22 cellular contexts compared by ENCODE assay signal in the genomic region with DNA sequence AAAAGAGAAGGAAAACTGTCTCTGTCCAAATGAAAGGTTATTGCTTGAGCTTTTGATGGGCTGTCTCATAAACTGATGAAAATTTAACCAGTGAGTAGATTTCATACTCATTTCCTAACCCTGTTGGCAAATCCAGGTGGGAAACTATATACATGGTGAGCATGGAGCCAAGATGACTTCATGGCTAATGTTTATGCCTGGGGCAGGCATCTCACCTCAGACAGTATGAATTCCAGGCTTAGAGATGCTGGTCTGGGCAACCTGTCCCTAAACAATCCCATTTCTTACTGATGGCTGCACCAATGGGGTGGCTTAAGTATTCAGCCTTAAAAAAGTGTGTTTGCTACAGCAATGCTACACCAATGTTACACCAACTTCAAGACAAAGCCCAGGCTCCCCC. TPM values are rescaled to one million over a fixed set of nuclear protein-coding genes. Genes with fewer than 3 reads are reported as not detected.
DNase-seq lines count a peak whose midpoint lies in the region; ATAC-seq and TF ChIP-seq lines count a peak whose summit lies in the region.
"Had no signal": no experiment of that assay in that cellular context is flagged by ENCODE, and none has a peak within 500 bp of the region (broad histone marks: within the 10 kb centered on the region; RNA-seq: fewer than 3 reads in every experiment).

No MANE protein-coding gene starts in this region.

- H3K4me2 ChIP-seq in SK-N-SH = no peak overlapping the region
- no peak overlapping the region for H3K4me2 ChIP-seq in PC-3 (ENCODE audit: low read length)
- H3K4me2 ChIP-seq: BLaER1 treated with 17β-estradiol and CSF1 and Interleukin-3, amounts not matched to agents 10 nM and 100 nM had no signal

- H3K27me3 Mint-ChIP-seq in central memory CD8-positive, alpha-beta T cell = no peaks in the 10 kb centered on the region
- H3K27me3 Mint-ChIP-seq: CD4-positive, alpha-beta memory T cell had no signal

- intact Hi-C loops in PC-3 (cut with micrococcal nuclease) = no loop called here

- no peaks in the 10 kb centered on the region for H3K9me3 Mint-ChIP-seq in central memory CD8-positive, alpha-beta T cell
- H3K9me3 Mint-ChIP-seq: CD4-positive, alpha-beta memory T cell had no signal

- no peak for TF ChIP-seq RAD21 in SK-N-SH (IDR thresholded peaks at IDR 0.05; ENCODE audit: low read length)

- TF ChIP-seq CTCF in SK-N-SH (IDR thresholded peaks at IDR 0.05) = no peak
- TF ChIP-seq CTCF in PC-3 (conservative IDR thresholded peaks at IDR 0.05; ENCODE audit: low read depth, low read length) = no peak

- H3K9me3 ChIP-seq in SK-N-SH (no peaks in the 10 kb centered on the region), PC-3 (ENCODE audit: low read length) (no peaks in the 10 kb centered on the region)
- H3K9me3 ChIP-seq: BLaER1 treated with 17β-estradiol and CSF1 and Interleukin-3, amounts not matched to agents 10 nM and 100 nM; Caco-2; SJSA1 had no signal

- no peaks in the 10 kb centered on the region for H3K27me3 ChIP-seq in SK-N-SH (ENCODE audit: insufficient read depth)
- H3K27me3 ChIP-seq in PC-3 (ENCODE audit: low read length) = no peaks in the 10 kb centered on the region
- H3K27me3 ChIP-seq in H7 (ENCODE audit: control insufficient read depth, insufficient read depth, low read length) = no peaks in the 10 kb centered on the region
- H3K27me3 ChIP-seq: BLaER1 treated with 17β-estradiol and CSF1 and Interleukin-3, amounts not matched to agents 10 nM and 100 nM; SJSA1 had no signal

- no peak overlapping the region for H3K27ac ChIP-seq in SK-N-SH (ENCODE audit: low read depth in 2 of 2, low read length in 1 of 2)
- no peak overlapping the region for H3K27ac ChIP-seq in PC-3 (ENCODE audit: low read length)
- H3K27ac ChIP-seq: BLaER1 treated with 17β-estradiol and CSF1 and Interleukin-3, amounts not matched to agents 10 nM and 100 nM; SJSA1 had no signal

- POLR2A ChIA-PET in SK-N-SH (lab: Yijun Ruan, JAX) (no interaction called here), PC-3 (lab: Charles Lee; ENCODE audit: unreplicated experiment) (no interaction called here)

- H3K4me3 Mint-ChIP-seq in central memory CD8-positive, alpha-beta T cell = no peak overlapping the region
- H3K4me3 Mint-ChIP-seq: CD4-positive, alpha-beta memory T cell had no signal

- peaks cover 27 to 30% of the 10 kb centered on the region in 2 experiments for H3K36me3 ChIP-seq in SK-N-SH (replicated peaks in 1 of 2; ENCODE audit: control insufficient read depth in 1 of 2, insufficient read depth in 2 of 2, low read length in 1 of 2)
- peaks cover 21% of the 10 kb centered on the region for H3K36me3 ChIP-seq in PC-3 (ENCODE audit: low read depth, low read length)
- H3K36me3 ChIP-seq in H7 (replicated peaks; ENCODE audit: control insufficient read depth, insufficient read depth, low read length) = peaks cover 15% of the 10 kb centered on the region

- H3K9me2 ChIP-seq in SK-N-SH (no peaks in the 10 kb centered on the region), PC-3 (replicated peaks; ENCODE audit: low read length) (no peaks in the 10 kb centered on the region)

- peaks cover 26% of the 10 kb centered on the region for H3K36me3 Mint-ChIP-seq in central memory CD8-positive, alpha-beta T cell (ENCODE audit: insufficient read depth)

- H3K4me1 ChIP-seq in SK-N-SH (ENCODE audit: control insufficient read depth in 1 of 2, insufficient read depth in 2 of 2, low read depth in 1 of 2, low read length in 1 of 2) = no peaks in the 10 kb centered on the region
- H3K4me1 ChIP-seq in PC-3 (ENCODE audit: insufficient read depth, low read length) = peaks cover 5% of the 10 kb centered on the region; the same call in 1 of the 2 replicates
- H3K4me1 ChIP-seq: SJSA1 had no signal

- H3K4me1 Mint-ChIP-seq in central memory CD8-positive, alpha-beta T cell = no peaks in the 10 kb centered on the region

- H3K27ac Mint-ChIP-seq in central memory CD8-positive, alpha-beta T cell (ENCODE audit: low read depth) = peak overlapping the region; percentile 33

- no peak for TF ChIP-seq EP300 in SK-N-SH (IDR thresholded peaks at IDR 0.05; ENCODE audit: borderline replicate concordance in 1 of 2, low read depth in 1 of 2, low read length in 1 of 2)

- H3K79me2 ChIP-seq in SK-N-SH (ENCODE audit: insufficient read depth) = no peaks in the 10 kb centered on the region
- no peaks in the 10 kb centered on the region for H3K79me2 ChIP-seq in PC-3 (ENCODE audit: low read length)

- CTCF ChIA-PET in SK-N-SH (lab: Yijun Ruan, JAX) (no interaction called here), PC-3 (lab: Charles Lee) (interaction anchor here (0.6 kb wide), 1 partner anchor 659 kb away, joined by 3 read pairs; no protein-coding TSS in a partner anchor)

- DNase-seq in SK-N-SH (no peak), PC-3 (peak; percentile 20), cortex of kidney (lab: John Stamatoyannopoulos, UW) (no peak), H7 (no peak)
- DNase-seq in central memory CD8-positive, alpha-beta T cell (ENCODE audit: low spot score in 2 of 2) = no peak
- no peak for DNase-seq in activated naive CD4-positive, alpha-beta T cell treated with Interleukin-2 at 50 U/mL for 16 hours
- DNase-seq: Caco-2; CD4-positive, alpha-beta memory T cell; DND-41; GOT3; KBM-7; NCI-H1105; NCI-H146; NCI-H2029; NCI-H2227 treated with DMSO at 0.1 percent for 48 hours; NCI-H510A treated with DMSO at 0.1 percent for 48 hours; NCI-H748 treated with DMSO at 0.1 percent for 48 hours had no signal

- H2AFZ ChIP-seq in SK-N-SH (ENCODE audit: low read depth) (no peak overlapping the region), PC-3 (ENCODE audit: low read length) (no peak overlapping the region)

- H3K9ac ChIP-seq in SK-N-SH = no peak overlapping the region
- H3K9ac ChIP-seq in PC-3 (ENCODE audit: low read length) = no peak overlapping the region
- H3K9ac ChIP-seq: BLaER1 treated with 17β-estradiol and CSF1 and Interleukin-3, amounts not matched to agents 10 nM and 100 nM had no signal

- H3K4me3 ChIP-seq in SK-N-SH (ENCODE audit: low read depth in 2 of 2, low read length in 1 of 2) (no peak overlapping the region), PC-3 (ENCODE audit: low read length) (no peak overlapping the region), H7 (ENCODE audit: insufficient read depth, low read depth, low read length) (no peak overlapping the region)
- H3K4me3 ChIP-seq: BLaER1 treated with 17β-estradiol and CSF1 and Interleukin-3, amounts not matched to agents 10 nM and 100 nM; SJSA1 had no signal

- BruUV-seq in PC-3 (replicated peaks; lab: Mats Ljungman, UMichigan) = no TSS peak

- ATAC-seq in SK-N-SH treated with all-trans-retinoic acid at 6 μM for 48 hours = peak; percentile 15; the same call in 2 of the 3 replicates
- peak; percentile 37 for ATAC-seq in PC-3
- ATAC-seq in central memory CD8-positive, alpha-beta T cell (replicated peaks; ENCODE audit: extremely low read depth, poor library complexity, severe bottlenecking) = no peak
- no peak for ATAC-seq in HG02870 (IDR thresholded peaks at IDR 0.05; ENCODE audit: unreplicated experiment)
- ATAC-seq: Right ventricle myocardium inferior had no signal

- peaks cover 21% of the 10 kb centered on the region for H3F3A ChIP-seq in SK-N-SH (replicated peaks; ENCODE audit: insufficient read depth)
- no peaks in the 10 kb centered on the region for H3F3A ChIP-seq in PC-3 (ENCODE audit: low read length, unreplicated experiment)

- H4K20me1 ChIP-seq in SK-N-SH (ENCODE audit: insufficient read depth) (no peaks in the 10 kb centered on the region), PC-3 (ENCODE audit: low read length) (no peaks in the 10 kb centered on the region)

TF ChIP-seq in SK-N-SH treated with all-trans-retinoic acid at 6 μM for 48 hours, 23 proteins besides CTCF, POLR2A, EP300 and RAD21 (continues in another document):
- no peak for TF ChIP-seq OSR1 (CRISPR knock-in tag; IDR thresholded peaks at IDR 0.05)
- no peak for TF ChIP-seq GLIS3 (CRISPR knock-in tag; IDR thresholded peaks at IDR 0.05)
- no peak for TF ChIP-seq TOX (CRISPR knock-in tag; IDR thresholded peaks at IDR 0.05; ENCODE audit: borderline replicate concordance)
- TF ChIP-seq RARB (CRISPR knock-in tag; IDR thresholded peaks at IDR 0.05) = no peak
- TF ChIP-seq ESRRG (CRISPR knock-in tag; IDR thresholded peaks at IDR 0.05) = no peak
- TF ChIP-seq CREB5 (CRISPR knock-in tag; IDR thresholded peaks at IDR 0.05; ENCODE audit: low read depth) = no peak

TF ChIP-seq in SK-N-SH, 30 proteins besides CTCF, POLR2A, EP300 and RAD21:
- TF ChIP-seq NFIC (IDR thresholded peaks at IDR 0.05; ENCODE audit: borderline replicate concordance) = no peak
- TF ChIP-seq MXI1 (IDR thresholded peaks at IDR 0.05; ENCODE audit: low read depth, low read length) = no peak
- TF ChIP-seq EZH2phosphoT487 (IDR thresholded peaks at IDR 0.05; ENCODE audit: borderline replicate concordance, low read depth) = no peak
- TF ChIP-seq GABPA (IDR thresholded peaks at IDR 0.05; ENCODE audit: low read depth) = no peak

RNA-seq across cellular contexts. Expression of gene SLTM, which starts 58.1 kb away (rescaled TPM):
- 48.9 and 54.3 TPM in 2 replicates for polyA plus RNA-seq in SK-N-SH (2012; rRNA removed)
- polyA plus RNA-seq in SK-N-SH (2012; cell fraction: cytosol; rRNA removed) = 41.8 and 48.9 TPM in 2 replicates
- 103 and 155 TPM in 2 replicates for polyA plus RNA-seq in SK-N-SH (2012; cell fraction: nucleus; rRNA removed)
- 103 and 107 TPM in 2 replicates for total RNA-seq in PC-3 (2014; rRNA removed)
- 56.4 and 69.7 TPM in 2 replicates for total RNA-seq in H7 (2014; rRNA removed; shearing (Covaris generic))

Comparison
In these comparisons a context has a peak if more than half of its experiments do, and no peak if none do; other contexts are left out.
1. ATAC-seq: peak in SK-N-SH treated with all-trans-retinoic acid at 6 μM for 48 hours (single experiment) and PC-3 (single experiment); none in central memory CD8-positive, alpha-beta T cell (single experiment) and HG02870 (single experiment).